In the genomic region with DNA sequence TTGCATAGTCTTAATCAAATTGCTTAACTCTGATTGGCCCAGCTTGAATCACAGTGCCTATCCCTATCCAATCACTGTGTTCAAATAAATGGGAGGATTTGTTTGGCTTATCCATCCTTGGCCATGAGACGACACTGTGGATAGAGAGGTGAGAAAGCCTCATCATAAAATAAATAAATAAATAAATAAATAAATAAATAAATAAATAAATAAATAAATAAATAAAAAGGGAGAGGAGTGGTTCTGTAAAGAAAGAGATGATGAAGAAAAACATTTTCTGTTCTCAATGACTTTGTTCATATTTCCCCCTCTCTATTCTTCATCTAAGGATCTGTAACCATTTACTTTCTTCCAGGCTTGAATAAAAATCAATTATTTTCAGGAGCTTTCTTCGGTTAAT, we compare ENCODE assay signal across 8 cellular contexts.
"Had no signal": no experiment of that assay in that cellular context is flagged by ENCODE, and none has a peak within 500 bp of the region (broad histone marks: within the 10 kb centered on the region; RNA-seq: fewer than 3 reads in every experiment).

No MANE protein-coding gene starts in this region.

- ATAC-seq: GM12878 had no signal

- FAIRE-seq: G401.6, GM12878, GM12891, GM12892, GM18507, GM19239 had no signal

- H3K4me3 ChIP-seq: GM12878 had no signal

- DNase-seq: GDM1, GF-D8 had no signal
